Comparison of ENCODE assay signal across 1 cellular context in the genomic region with DNA sequence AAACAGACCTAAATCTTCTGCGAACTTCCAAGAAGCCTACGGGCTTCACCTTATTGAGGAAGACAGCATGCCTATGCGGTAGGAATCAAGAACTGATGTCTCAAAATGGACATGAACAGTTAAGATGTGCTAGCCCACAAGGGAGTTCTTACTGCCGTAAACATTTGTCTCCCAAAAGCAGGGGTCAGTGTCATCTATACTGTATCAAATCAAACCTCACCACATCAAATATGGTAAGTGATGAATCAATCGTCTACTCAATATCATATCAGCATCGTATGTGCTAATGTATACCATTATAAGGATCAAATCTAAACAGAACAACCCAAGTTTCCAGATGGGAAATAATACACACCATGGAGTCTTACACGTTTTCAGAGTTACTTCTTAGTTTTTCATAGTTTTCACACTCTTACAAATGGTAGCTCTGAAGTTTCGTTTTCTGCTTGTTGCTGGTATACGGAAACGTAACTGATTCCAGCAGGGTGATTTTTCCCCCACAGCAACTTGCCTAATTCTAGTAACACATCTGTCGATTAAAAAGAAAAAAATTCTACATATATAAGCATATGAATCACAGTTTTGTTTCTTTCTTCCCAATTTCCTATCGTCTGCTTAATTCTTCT.
TF ChIP-seq lines count a peak whose summit lies in the region.

No MANE protein-coding gene starts in this region.

TF ChIP-seq in HepG2, 621 proteins besides CTCF, POLR2A, EP300 and RAD21:
- TF ChIP-seq RBM22 (optimal IDR thresholded peaks at IDR 0.05; ENCODE audit: low read length) (peak; percentile 96), ZSCAN20 (CRISPR knock-in tag; IDR thresholded peaks at IDR 0.05; ENCODE audit: borderline replicate concordance) (no peak), POLR2AphosphoS5 (IDR thresholded peaks at IDR 0.05; ENCODE audit: low read depth, low read length) (peak; percentile 29; the same call in 1 of the 2 replicates), RBFOX2 (IDR thresholded peaks at IDR 0.05; ENCODE audit: low read depth, low read length) (peak; percentile 56; the same call in 1 of the 2 replicates), SMYD3 (CRISPR knock-in tag; IDR thresholded peaks at IDR 0.05) (peak; percentile 68; the same call in 1 of the 2 replicates)
